Comparison of ENCODE assay signal across 21 cellular contexts in the genomic region with DNA sequence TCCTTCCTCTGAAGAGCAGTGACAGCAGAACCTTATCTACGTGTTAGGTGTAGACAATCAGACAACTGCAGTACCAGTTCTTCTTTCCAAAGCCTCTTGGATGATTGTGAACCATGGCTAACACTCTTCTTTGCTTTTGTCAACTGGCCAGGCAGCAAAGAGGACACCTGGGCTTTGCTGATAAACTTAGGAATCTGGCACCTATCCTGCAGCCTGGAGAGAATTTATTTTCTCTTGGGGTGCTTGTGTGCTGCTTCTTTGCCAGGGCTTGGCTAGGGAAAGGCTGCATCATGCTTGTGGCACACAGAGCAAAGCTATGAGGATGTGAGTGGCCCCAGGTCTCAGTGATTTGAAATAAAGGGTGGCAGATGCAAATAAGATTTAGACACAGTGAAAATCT.
"Had no signal": no experiment of that assay in that cellular context is flagged by ENCODE, and none has a peak within 500 bp of the region (broad histone marks: within the 10 kb centered on the region; RNA-seq: fewer than 3 reads in every experiment).

No MANE protein-coding gene starts in this region.

- H3K4me3 ChIP-seq: coronary artery, esophagus squamous epithelium, ovary, psoas muscle, sigmoid colon, stomach, tibial artery had no signal

- DNase-seq: effector memory CD4-positive, alpha-beta T cell; erythroblast; esophagus squamous epithelium; mesenchymal stem cell; naive thymus-derived CD8-positive, alpha-beta T cell; nephron progenitor cell; occipital lobe; ovary; posterior cingulate gyrus; psoas muscle; right cardiac atrium; sigmoid colon; stimulated activated CD4-positive, alpha-beta T cell treated with anti-CD3 and anti-CD28 coated beads, Interleukin-2, amount 100 ng/mL, for 24 hours; stimulated activated CD4-positive, alpha-beta T cell treated with anti-CD3 and anti-CD28 coated beads, Interleukin-4, amount 100 ng/mL, for 24 hours; stimulated activated naive CD4-positive, alpha-beta T cell treated with Interleukin-2 at 50 U/mL for 16 hours; stomach; tibial artery had no signal

- H3K36me3 ChIP-seq: esophagus squamous epithelium, ovary, sigmoid colon, stomach, tibial artery had no signal

- H3K9me3 ChIP-seq: esophagus squamous epithelium, ovary, psoas muscle, sigmoid colon, stomach, tibial artery had no signal

- H3K27me3 ChIP-seq: esophagus squamous epithelium, ovary, sigmoid colon, stomach, tibial artery had no signal

- ATAC-seq: naive thymus-derived CD8-positive, alpha-beta T cell; psoas muscle; right cardiac atrium; stimulated activated effector memory CD8-positive, alpha-beta T cell treated with anti-CD3 and anti-CD28 coated beads, Interleukin-12 subunit alpha, Interleukin-12 subunit beta, amount 100 ng/mL, for 72 hours had no signal

- FAIRE-seq: frontal cortex, urothelium cell line had no signal

- H3K4me1 ChIP-seq: psoas muscle, sigmoid colon, stomach, tibial artery had no signal

- H3K27ac ChIP-seq: coronary artery, esophagus squamous epithelium, ovary, psoas muscle, sigmoid colon, stomach, tibial artery had no signal
